8 cellular contexts compared by ENCODE assay signal in the genomic region with DNA sequence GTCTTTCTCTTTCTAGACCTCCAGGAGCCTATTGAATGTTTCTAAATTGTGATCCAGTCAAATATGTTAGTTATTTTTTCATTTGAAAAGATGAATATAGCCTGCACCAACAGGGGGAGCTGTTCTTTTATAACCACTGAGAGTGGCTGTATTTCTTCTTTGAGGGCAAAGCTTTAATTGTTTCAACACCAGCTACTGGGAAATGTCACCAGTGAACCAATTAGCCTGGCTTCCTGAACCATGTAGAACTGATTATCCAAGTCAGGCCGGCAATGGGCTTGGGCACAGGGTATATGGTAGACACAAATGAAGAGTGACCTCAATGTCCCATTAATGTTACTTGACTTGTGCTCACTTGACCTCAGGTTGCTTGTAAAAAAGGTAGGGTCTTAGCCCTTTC. TPM values are rescaled to one million over a fixed set of nuclear protein-coding genes. Genes with fewer than 3 reads are reported as not detected.
DNase-seq lines count a peak whose midpoint lies in the region; ATAC-seq and TF ChIP-seq lines count a peak whose summit lies in the region.

No MANE protein-coding gene starts in this region.

- peak; percentile 38 for DNase-seq in GM12864 (ENCODE audit: low read depth)
- peak; percentile 81 for DNase-seq in NAMALWA (ENCODE audit: low spot score)
- peak; percentile 6 to 64 for DNase-seq in activated CD4-positive, alpha-beta T cell treated with anti-CD3 and anti-CD28 coated beads, Interleukin-2, amount 50 U/mL, for 24 hours (ENCODE audit: low read depth in 1 of 2, low spot score in 1 of 2)
- DNase-seq in stimulated activated CD4-positive, alpha-beta T cell treated with anti-CD3 and anti-CD28 coated beads, Interleukin-4, amount 100 ng/mL, for 4 hours = peak; percentile 4 to 24

- ATAC-seq in gastroesophageal sphincter (peak; percentile 28), HG03469 (IDR thresholded peaks at IDR 0.05; ENCODE audit: unreplicated experiment) (no peak), GM19351 (IDR thresholded peaks at IDR 0.05; ENCODE audit: unreplicated experiment) (no peak), GM18909 (IDR thresholded peaks at IDR 0.05; ENCODE audit: poor library complexity, unreplicated experiment) (no peak)

- H3K4me1 ChIP-seq in gastroesophageal sphincter = peaks cover 0 to 19% (median 2%) of the 10 kb centered on the region in 3 donors

- TF ChIP-seq POLR2A in gastroesophageal sphincter (IDR thresholded peaks at IDR 0.05) = no peak

- no peaks in the 10 kb centered on the region for H3K27me3 ChIP-seq in gastroesophageal sphincter

- peak; percentile 61 for TF ChIP-seq CTCF in GM12864 (IDR thresholded peaks at IDR 0.05; ENCODE audit: low read depth, low read length, missing control alignments)
- peak; percentile 9 to 34 (median 23) for TF ChIP-seq CTCF in gastroesophageal sphincter (IDR thresholded peaks at IDR 0.05)

- H3K9me3 ChIP-seq in gastroesophageal sphincter = no peaks in the 10 kb centered on the region

- no peak overlapping the region for H3K27ac ChIP-seq in gastroesophageal sphincter

- TF ChIP-seq EP300 in gastroesophageal sphincter (IDR thresholded peaks at IDR 0.05) = no peak

- H3K4me3 ChIP-seq in GM12864 (ENCODE audit: low read depth, low read length) (no peak overlapping the region), gastroesophageal sphincter (no peak overlapping the region)

- 60 to 78% methylated on average over 1 of the region's 1 CpG for WGBS in gastroesophageal sphincter (ENCODE audit: low coverage in 1 of 2), 2 donors

- no peaks in the 10 kb centered on the region for H3K36me3 ChIP-seq in gastroesophageal sphincter

RNA-seq across cellular contexts. Expression of gene DAPP1, which starts 4.8 kb away (rescaled TPM):
- total RNA-seq in gastroesophageal sphincter = 1 to 10 TPM in 3 of 4 donors, under 1 TPM in 1; 0.73 to 6.3 (median 1.8) TPM

Comparison
In these comparisons a context has a peak if more than half of its experiments do, and no peak if none do; other contexts are left out.
1. DNase-seq: peak in every context shown above with its lines; median percentile 81 in NAMALWA; 38 in GM12864; 35 in activated CD4-positive, alpha-beta T cell treated with anti-CD3 and anti-CD28 coated beads, Interleukin-2, amount 50 U/mL, for 24 hours; 14 in stimulated activated CD4-positive, alpha-beta T cell treated with anti-CD3 and anti-CD28 coated beads, Interleukin-4, amount 100 ng/mL, for 4 hours.